Comparison of ENCODE assay signal across 16 cellular contexts in the genomic region with DNA sequence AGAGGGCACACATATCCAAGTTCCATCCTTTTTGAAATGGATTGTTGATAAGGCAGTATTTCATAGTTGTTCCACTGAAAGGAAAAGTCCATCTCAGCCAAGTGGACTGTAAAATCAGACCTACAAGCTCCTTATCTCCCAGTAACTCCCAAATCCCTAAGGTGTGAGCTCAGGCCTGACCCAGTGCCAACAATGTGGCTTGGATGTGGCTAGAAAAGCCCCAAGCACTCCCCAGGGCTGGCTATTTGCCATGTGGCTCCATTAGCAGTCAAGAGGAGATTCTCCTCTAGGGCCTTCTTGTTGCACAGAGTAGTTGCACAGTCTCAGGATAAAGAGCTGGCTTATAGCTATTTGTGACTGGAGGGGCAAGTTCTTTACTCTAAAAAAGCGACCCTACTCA. TPM values are rescaled to one million over a fixed set of nuclear protein-coding genes. Genes with fewer than 3 reads are reported as not detected.
DNase-seq lines count a peak whose midpoint lies in the region; FAIRE-seq and TF ChIP-seq lines count a peak whose summit lies in the region.
"Had no signal": no experiment of that assay in that cellular context is flagged by ENCODE, and none has a peak within 500 bp of the region (broad histone marks: within the 10 kb centered on the region; RNA-seq: fewer than 3 reads in every experiment).

No MANE protein-coding gene starts in this region.

- H3K4me3 ChIP-seq in left ventricle myocardium inferior (no peak overlapping the region), thyroid gland (replicated peaks in 1 of 3) (no peak overlapping the region), prostate gland (no peak overlapping the region)
- H3K4me3 ChIP-seq: GM23338, K562 had no signal

- intact Hi-C loops in MCF 10A (cut with micrococcal nuclease) = no loop called here
- intact Hi-C loops in left ventricle myocardium inferior (cut with micrococcal nuclease) = no loop called here
- intact Hi-C loops in thyroid gland (cut with DNase I) = no loop called here
- intact Hi-C loops in prostate gland (cut with DNase I) = no loop called here

- FAIRE-seq in frontal cortex (lab: Jason Lieb, UNC) = no peak
- FAIRE-seq: K562 had no signal

- CTCF ChIA-PET in MCF 10A (lab: Yijun Ruan, JAX) = no interaction called here

- H3K27ac ChIP-seq in left ventricle myocardium inferior (replicated peaks) (no peak overlapping the region), thyroid gland (no peak overlapping the region), prostate gland (no peak overlapping the region)

- 43 to 78% methylated on average over 1 of the region's 1 CpG for WGBS in thyroid gland, 2 donors
- 82% methylated on average over 1 of the region's 1 CpG for WGBS in prostate gland

- H3K4me3 Mint-ChIP-seq in MCF 10A (ENCODE audit: unreplicated experiment) = no peak overlapping the region
- H3K4me3 Mint-ChIP-seq: CD14-positive monocyte, GM23338 had no signal

- H3K9me3 ChIP-seq in left ventricle myocardium inferior (replicated peaks) (no peaks in the 10 kb centered on the region), thyroid gland (no peaks in the 10 kb centered on the region), prostate gland (no peaks in the 10 kb centered on the region)
- H3K9me3 ChIP-seq: Caco-2, SK-N-SH had no signal

- TF ChIP-seq CTCF in MCF 10A (IDR thresholded peaks at IDR 0.05; ENCODE audit: unreplicated experiment) (no peak), left ventricle myocardium inferior (IDR thresholded peaks at IDR 0.05; ENCODE audit: borderline replicate concordance) (no peak), thyroid gland (IDR thresholded peaks at IDR 0.05) (no peak), prostate gland (IDR thresholded peaks at IDR 0.05) (no peak)

- H3K36me3 Mint-ChIP-seq in MCF 10A (ENCODE audit: insufficient read depth, unreplicated experiment) = no peaks in the 10 kb centered on the region
- H3K36me3 Mint-ChIP-seq: CD14-positive monocyte had no signal

- H3K9me3 Mint-ChIP-seq in MCF 10A (ENCODE audit: unreplicated experiment) = peaks cover 19% of the 10 kb centered on the region
- H3K9me3 Mint-ChIP-seq: GM23338 had no signal

- H3K4me1 ChIP-seq in left ventricle myocardium inferior = no peaks in the 10 kb centered on the region
- H3K4me1 ChIP-seq in thyroid gland = no peaks in the 10 kb centered on the region
- H3K4me1 ChIP-seq in prostate gland (replicated peaks) = no peaks in the 10 kb centered on the region
- H3K4me1 ChIP-seq: Caco-2 had no signal

- DNase-seq in M059J (ENCODE audit: low read depth) (peak; percentile 16), MCF 10A (ENCODE audit: unreplicated experiment) (peak; percentile 6), left ventricle myocardium inferior (peak; percentile 32), thyroid gland (peak; percentile 26 to 42), frontal cortex (ENCODE audit: low spot score in 2 of 2) (no peak), DMS53 (lab: John Stamatoyannopoulos, UW) (no peak), prostate gland (ENCODE audit: low spot score) (no peak)
- DNase-seq: Caco-2, NCI-H1092, NCI-H146, NCI-H2081, NCI-H524, SK-N-SH had no signal

- no TSS peak for BruUV-seq in MCF 10A (replicated peaks; lab: Mats Ljungman, UMichigan)

- H3K27ac Mint-ChIP-seq in MCF 10A (ENCODE audit: low read depth, unreplicated experiment) = no peak overlapping the region
- H3K27ac Mint-ChIP-seq: CD14-positive monocyte, GM23338 had no signal

- POLR2A ChIA-PET in MCF 10A (lab: Yijun Ruan, JAX) = no interaction called here

- H3K27me3 ChIP-seq in left ventricle myocardium inferior (ENCODE audit: low read depth) = no peaks in the 10 kb centered on the region
- H3K27me3 ChIP-seq in thyroid gland = no peaks in the 10 kb centered on the region
- no peaks in the 10 kb centered on the region for H3K27me3 ChIP-seq in prostate gland (replicated peaks; ENCODE audit: insufficient read depth)

- H3K27me3 Mint-ChIP-seq in MCF 10A (ENCODE audit: insufficient read depth, unreplicated experiment) = peaks cover 60% of the 10 kb centered on the region

- TF ChIP-seq POLR2A in thyroid gland (IDR thresholded peaks at IDR 0.05) (no peak), prostate gland (IDR thresholded peaks at IDR 0.05) (no peak)

- H3K4me1 Mint-ChIP-seq in MCF 10A (ENCODE audit: insufficient read depth, unreplicated experiment) = no peaks in the 10 kb centered on the region
- H3K4me1 Mint-ChIP-seq: CD14-positive monocyte had no signal

- no peaks in the 10 kb centered on the region for H3K36me3 ChIP-seq in left ventricle myocardium inferior
- no peaks in the 10 kb centered on the region for H3K36me3 ChIP-seq in thyroid gland
- H3K36me3 ChIP-seq in prostate gland = no peaks in the 10 kb centered on the region

RNA-seq across cellular contexts. Expression of a gene that starts 25.0 kb away (rescaled TPM):
- 0.05 TPM in 1 of 2 replicates, not detected in the other for total RNA-seq in M059J (2014; rRNA removed; shearing (Covaris generic))
- total RNA-seq in MCF 10A (2022) = not detected in 2 replicates
- not detected for total RNA-seq in left ventricle myocardium inferior
- not detected for total RNA-seq in thyroid gland
- 0.41 TPM for total RNA-seq in frontal cortex
- total RNA-seq in prostate gland = under 1 TPM in 1 of 2 donors, not detected in 1; 0.06 TPM
- total RNA-seq: K562 had no signal

Comparison
In these comparisons a context has a peak if more than half of its experiments do, and no peak if none do; other contexts are left out.
1. DNase-seq: peak in M059J (single experiment), MCF 10A (single experiment), left ventricle myocardium inferior (single experiment) and thyroid gland (2 of 2); none in frontal cortex (0 of 2), DMS53 (single experiment) and prostate gland (single experiment).